In genomic region chr2:37631292-37631691, GRCh38 we compare ENCODE assay signal across 17 cellular contexts. TPM values are rescaled to one million over a fixed set of nuclear protein-coding genes. Genes with fewer than 3 reads are reported as not detected.
A peak's percentile ranks its signal among the peaks of the same experiment; 100 is the strongest.
DNase-seq lines count a peak whose midpoint lies in the region; FAIRE-seq and TF ChIP-seq lines count a peak whose summit lies in the region.
"Had no signal": no experiment of that assay in that cellular context is flagged by ENCODE, and none has a peak within 500 bp of the region (broad histone marks: within the 10 kb centered on the region; RNA-seq: fewer than 3 reads in every experiment).

No MANE protein-coding gene starts in this region.

- no peaks in the 10 kb centered on the region for H3K27me3 ChIP-seq in endothelial cell of umbilical vein (ENCODE audit: control insufficient read depth in 2 of 2, insufficient read depth in 2 of 2, low read length in 2 of 2)
- H3K27me3 ChIP-seq: colonic mucosa, Peyer's patch had no signal

- peak; percentile 25 for DNase-seq in COLO668 (lab: John Stamatoyannopoulos, UW; ENCODE audit: unreplicated experiment)
- peak; percentile 31 for DNase-seq in NCI-H69 (lab: John Stamatoyannopoulos, UW)
- no peak for DNase-seq in endothelial cell of umbilical vein (ENCODE audit: low read depth, low spot score)
- DNase-seq in dermis blood vessel endothelial cell: no peak
- no peak for DNase-seq in HuH-7.5 (ENCODE audit: low spot score)
- DNase-seq in ecto neural progenitor cell (ENCODE audit: low spot score): no peak
- no peak for DNase-seq in SK-N-DZ (ENCODE audit: low spot score)
- DNase-seq: activated CD4-positive, alpha-beta memory T cell treated with anti-CD3 and anti-CD28 coated beads for 36 hours; activated T-cell treated with anti-CD3 and anti-CD28 coated beads, Interleukin-2, amount 50 U/mL, for 72 hours; colonic mucosa; foreskin melanocyte; Kasumi-1; NCI-H526; Peyer's patch; stimulated activated CD4-positive, alpha-beta T cell treated with anti-CD3 and anti-CD28 coated beads, Interleukin-12 subunit alpha, Interleukin-12 subunit beta, amount 100 ng/mL, for 4 hours; WERI-Rb-1 had no signal

- POLR2A ChIA-PET in HEK293 (lab: Yijun Ruan, JAX) (no interaction called here), endothelial cell of umbilical vein (lab: Charles Lee) (no interaction called here)

- no peak overlapping the region for H3K4me2 ChIP-seq in endothelial cell of umbilical vein (ENCODE audit: insufficient read depth, low read length)

- intact Hi-C loops in endothelial cell of umbilical vein (cut with micrococcal nuclease): no loop called here

- H3K9me3 ChIP-seq in HEK293 (ENCODE audit: control insufficient read depth, insufficient read depth, low read depth, low read length) (no peaks in the 10 kb centered on the region), endothelial cell of umbilical vein (replicated peaks; ENCODE audit: control insufficient read depth, insufficient read depth, low read length) (no peaks in the 10 kb centered on the region)
- H3K9me3 ChIP-seq: colonic mucosa, Peyer's patch had no signal

- no peaks in the 10 kb centered on the region for H4K20me1 ChIP-seq in endothelial cell of umbilical vein (replicated peaks; ENCODE audit: control insufficient read depth, extremely low read depth, insufficient read depth, low read length)

- H3K79me2 ChIP-seq in endothelial cell of umbilical vein (ENCODE audit: control insufficient read depth, insufficient read depth, low read length): no peaks in the 10 kb centered on the region

- BruUV-seq in endothelial cell of umbilical vein (replicated peaks; lab: Mats Ljungman, UMichigan): no TSS peak

- CTCF ChIA-PET in HEK293 (lab: Yijun Ruan, JAX) (interaction anchor here (1.2 kb wide), 1 partner anchor 201 kb away, joined by 3 read pairs; no protein-coding TSS in a partner anchor), endothelial cell of umbilical vein (lab: Charles Lee) (no interaction called here)

- peak; percentile 24 for FAIRE-seq in endothelial cell of umbilical vein (lab: Jason Lieb, UNC)

- H3K36me3 ChIP-seq in HEK293 (ENCODE audit: control insufficient read depth in 2 of 2, insufficient read depth in 1 of 2, low read length in 2 of 2) (no peaks in the 10 kb centered on the region), endothelial cell of umbilical vein (ENCODE audit: control insufficient read depth in 2 of 2, extremely low read depth in 1 of 2, insufficient read depth in 2 of 2, low read length in 2 of 2) (no peaks in the 10 kb centered on the region)
- H3K36me3 ChIP-seq: colonic mucosa, Peyer's patch, WERI-Rb-1 had no signal

- no peak overlapping the region for H2AFZ ChIP-seq in endothelial cell of umbilical vein (ENCODE audit: low read depth, low read length)

- H3K4me3 ChIP-seq in HEK293 (ENCODE audit: low read depth, low read length) (no peak overlapping the region), endothelial cell of umbilical vein (replicated peaks in 1 of 3; ENCODE audit: insufficient read depth in 1 of 3, low read depth in 1 of 3, low read length in 3 of 3) (no peak overlapping the region)
- H3K4me3 ChIP-seq: colonic mucosa, Peyer's patch had no signal

- dilution Hi-C loops in endothelial cell of umbilical vein (cut with MboI; ENCODE audit: extremely low pct_ligation_motif_present, low sequenced_read_pairs): no loop called here

- H3K27ac ChIP-seq in HEK293 (ENCODE audit: extremely low read depth, low read depth, low read length): no peak overlapping the region; the same call in 1 of the 2 replicates
- no peak overlapping the region for H3K27ac ChIP-seq in endothelial cell of umbilical vein (ENCODE audit: insufficient read depth, low read depth, low read length)
- H3K27ac ChIP-seq: colonic mucosa, Peyer's patch, WERI-Rb-1 had no signal

- TF ChIP-seq POLR2A in endothelial cell of umbilical vein (IDR thresholded peaks at IDR 0.05; ENCODE audit: low read depth, low read length): no peak

- TF ChIP-seq CTCF in HEK293 (tag by site-specific recombination; IDR thresholded peaks at IDR 0.05): no peak
- no peak for TF ChIP-seq CTCF in endothelial cell of umbilical vein (IDR thresholded peaks at IDR 0.05; ENCODE audit: extremely low read depth in 1 of 2, insufficient read depth in 1 of 2, low read depth in 1 of 2, low read length in 2 of 2)

- no peak overlapping the region for H3K9ac ChIP-seq in endothelial cell of umbilical vein (replicated peaks; ENCODE audit: extremely low read depth, insufficient read depth, low read length)

- no peaks in the 10 kb centered on the region for H3K9me1 ChIP-seq in endothelial cell of umbilical vein (replicated peaks; ENCODE audit: control insufficient read depth, extremely low read depth, insufficient read depth, low read length)

- H3K4me1 ChIP-seq in HEK293 (ENCODE audit: control insufficient read depth, insufficient read depth, low read length) (peaks cover 24% of the 10 kb centered on the region), endothelial cell of umbilical vein (ENCODE audit: control insufficient read depth, extremely low read depth, insufficient read depth, low read length) (peaks cover 19% of the 10 kb centered on the region)
- H3K4me1 ChIP-seq: colonic mucosa had no signal

TF ChIP-seq in HEK293, 187 proteins besides CTCF, POLR2A, EP300 and RAD21:
- peak; percentile 24; the same call in 1 of the 2 replicates for TF ChIP-seq ZNF335 (tag by site-specific recombination; conservative IDR thresholded peaks at IDR 0.05)
- TF ChIP-seq ZNF514 (tag by site-specific recombination; IDR thresholded peaks at IDR 0.05): no peak

TF ChIP-seq in endothelial cell of umbilical vein, 7 proteins besides CTCF, POLR2A, EP300 and RAD21:
- TF ChIP-seq POLR2AphosphoS5 (IDR thresholded peaks at IDR 0.05; ENCODE audit: insufficient read depth, low read depth, low read length) (no peak), GATA2 (IDR thresholded peaks at IDR 0.05; ENCODE audit: insufficient read depth, insufficient read length, low read depth, low read length) (no peak), MAX (IDR thresholded peaks at IDR 0.05; ENCODE audit: insufficient read depth, insufficient read length) (no peak), EZH2 (IDR thresholded peaks at IDR 0.05; ENCODE audit: borderline replicate concordance, low read depth, low read length, severe bottlenecking) (no peak), FOS (IDR thresholded peaks at IDR 0.05; ENCODE audit: borderline replicate concordance, insufficient read depth, low read length) (no peak), MYC (IDR thresholded peaks at IDR 0.05; ENCODE audit: low read depth, low read length) (no peak), JUN (IDR thresholded peaks at IDR 0.05; ENCODE audit: borderline replicate concordance, insufficient read depth, insufficient read length, low read depth) (no peak)

RNA-seq across cellular contexts. Expression of gene CDC42EP3, which starts 40.1 kb away (rescaled TPM):
- total RNA-seq in endothelial cell of umbilical vein (40.2 and 54.7 TPM in 2 replicates), dermis blood vessel endothelial cell (21.3 and 29.1 TPM in 2 replicates)
- 14.6 and 14.9 TPM in 2 replicates for polyA plus RNA-seq in endothelial cell of umbilical vein
- polyA plus RNA-seq in endothelial cell of umbilical vein (2011; cell fraction: cytosol; rRNA removed): 23.3 and 25.2 TPM in 2 replicates
- 20.4 and 27.5 TPM in 2 replicates for polyA plus RNA-seq in endothelial cell of umbilical vein (2011; cell fraction: nucleus; rRNA removed)
- 12.7 and 22.3 TPM in 2 replicates for polyA plus RNA-seq in endothelial cell of umbilical vein (2012)
- 21.0 and 23.1 TPM in 2 replicates for polyA minus RNA-seq in endothelial cell of umbilical vein
- 1.1 TPM for polyA minus RNA-seq in endothelial cell of umbilical vein (2011; cell fraction: cytosol; rRNA and poly(A)+ RNA removed)
- polyA minus RNA-seq in endothelial cell of umbilical vein (2011; cell fraction: nucleus; rRNA and poly(A)+ RNA removed): 19.4 and 31.1 TPM in 2 replicates
- 16.9 and 26.3 TPM in 2 replicates for polyA plus RNA-seq in SK-N-DZ (2014; cell fraction: cytosol; rRNA removed)
- 11.6 and 14.7 TPM in 2 replicates for polyA plus RNA-seq in SK-N-DZ (2014; cell fraction: nucleus; rRNA removed)

Comparison
In these comparisons a context has a peak if more than half of its experiments do, and no peak if none do; other contexts are left out.
1. DNase-seq: peak in COLO668 (single experiment) and NCI-H69 (single experiment); none in endothelial cell of umbilical vein (single experiment), dermis blood vessel endothelial cell (single experiment), HuH-7.5 (single experiment), ecto neural progenitor cell (single experiment) and SK-N-DZ (single experiment).